2 cellular contexts compared by ENCODE assay signal in genomic region chr1:205665216-205665757, GRCh38.
TF ChIP-seq lines count a peak whose summit lies in the region.

No MANE protein-coding gene starts in this region.

TF ChIP-seq in liver, 16 proteins besides CTCF, POLR2A, EP300 and RAD21 (continued from another document):
- TF ChIP-seq SP1 (IDR thresholded peaks at IDR 0.05) (no peak), HNF4A (conservative IDR thresholded peaks at IDR 0.05) (no peak), MAX (IDR thresholded peaks at IDR 0.05) (no peak), YY1 (IDR thresholded peaks at IDR 0.05) (no peak), ATF3 (IDR thresholded peaks at IDR 0.05) (no peak), ZBTB33 (IDR thresholded peaks at IDR 0.05) (no peak), FOXA1 (IDR thresholded peaks at IDR 0.05) (no peak), TAF1 (conservative IDR thresholded peaks at IDR 0.05) (no peak), NR2F2 (IDR thresholded peaks at IDR 0.05) (no peak), RXRA (IDR thresholded peaks at IDR 0.05) (no peak), JUND (IDR thresholded peaks at IDR 0.05) (no peak), REST (IDR thresholded peaks at IDR 0.05) (no peak)

TF ChIP-seq in HepG2, 621 proteins besides CTCF, POLR2A, EP300 and RAD21:
- TF ChIP-seq MLX (CRISPR knock-in tag; IDR thresholded peaks at IDR 0.05): no peak
- TF ChIP-seq NRL (CRISPR knock-in tag; IDR thresholded peaks at IDR 0.05; ENCODE audit: borderline replicate concordance): no peak
- TF ChIP-seq SKIL (CRISPR knock-in tag; IDR thresholded peaks at IDR 0.05; ENCODE audit: borderline replicate concordance): no peak
- no peak for TF ChIP-seq CREB3 (CRISPR knock-in tag; IDR thresholded peaks at IDR 0.05)
- no peak for TF ChIP-seq THRA (CRISPR knock-in tag; IDR thresholded peaks at IDR 0.05; ENCODE audit: borderline replicate concordance)
- TF ChIP-seq ZNF557 (CRISPR knock-in tag; IDR thresholded peaks at IDR 0.05): no peak
- TF ChIP-seq ZNF709 (CRISPR knock-in tag; IDR thresholded peaks at IDR 0.05): no peak
- TF ChIP-seq KLF12 (CRISPR knock-in tag; IDR thresholded peaks at IDR 0.05; ENCODE audit: borderline replicate concordance): no peak
- TF ChIP-seq HES4 (CRISPR knock-in tag; IDR thresholded peaks at IDR 0.05; ENCODE audit: borderline replicate concordance): no peak
- TF ChIP-seq MED1 (CRISPR knock-in tag; IDR thresholded peaks at IDR 0.05): no peak
- TF ChIP-seq SMARCC2 (IDR thresholded peaks at IDR 0.05): no peak
- no peak for TF ChIP-seq NR1H2 (CRISPR knock-in tag; IDR thresholded peaks at IDR 0.05; ENCODE audit: borderline replicate concordance, low read depth)
- TF ChIP-seq DNMT1 (CRISPR knock-in tag; IDR thresholded peaks at IDR 0.05): no peak
